17 cellular contexts compared by ENCODE assay signal in genomic region chr20:35737865-35738333, GRCh38. TPM values are rescaled to one million over a fixed set of nuclear protein-coding genes. Genes with fewer than 3 reads are reported as not detected.
DNase-seq lines count a peak whose midpoint lies in the region; ATAC-seq and TF ChIP-seq lines count a peak whose summit lies in the region.
"Had no signal": no experiment of that assay in that cellular context is flagged by ENCODE, and none has a peak within 500 bp of the region (broad histone marks: within the 10 kb centered on the region; RNA-seq: fewer than 3 reads in every experiment).

No MANE protein-coding gene starts in this region.

- peaks cover 45% of the 10 kb centered on the region for H4K20me1 ChIP-seq in DOHH2 (ENCODE audit: control insufficient read depth, insufficient read depth, low read depth, low read length)

- DNase-seq in NCI-H526 treated with DMSO at 0.1 percent for 48 hours (lab: John Stamatoyannopoulos, UW): no peak
- no peak for DNase-seq in omental fat pad (ENCODE audit: low spot score)
- no peak for DNase-seq in right atrium auricular region (ENCODE audit: low spot score)
- DNase-seq: activated CD4-positive, alpha-beta T cell treated with anti-CD3 and anti-CD28 coated beads, Interleukin-2, amount 50 U/mL, for 1 hour; anterior cingulate cortex; NCI-H1436 treated with DMSO at 0.1 percent for 48 hours; NCI-H82; pancreas; SK-N-SH; stimulated activated CD8-positive, alpha-beta memory T cell treated with anti-CD3 and anti-CD28 coated beads, Interleukin-4, amount 100 ng/mL, for 48 hours had no signal

- peak overlapping the region; percentile 13 for H3K9ac ChIP-seq in muscle layer of colon (ENCODE audit: low read length)
- H3K9ac ChIP-seq: SK-N-SH had no signal

- no peaks in the 10 kb centered on the region for H3K9me3 Mint-ChIP-seq in activated T-helper 17 cell treated with anti-CD3 and anti-CD28 coated beads, Interleukin-2, amount 50 U/mL, for 72 hours
- H3K9me3 Mint-ChIP-seq: CD14-positive monocyte had no signal

- H3K4me3 ChIP-seq in ACC112 (ENCODE audit: low read depth, low read length): peak overlapping the region; percentile 30
- no peak overlapping the region for H3K4me3 ChIP-seq in DOHH2 (ENCODE audit: low read length)
- no peak overlapping the region for H3K4me3 ChIP-seq in muscle layer of colon (ENCODE audit: low read depth in 1 of 2, low read length in 2 of 2)
- H3K4me3 ChIP-seq in right atrium auricular region: no peak overlapping the region

- TF ChIP-seq CTCF in DOHH2 (IDR thresholded peaks at IDR 0.05; ENCODE audit: low read depth, low read length, poor library complexity, severe bottlenecking): no peak
- no peak for TF ChIP-seq CTCF in omental fat pad (IDR thresholded peaks at IDR 0.05)
- TF ChIP-seq CTCF in right atrium auricular region (IDR thresholded peaks at IDR 0.05): no peak

- H3F3A ChIP-seq in DOHH2 (ENCODE audit: control insufficient read depth, insufficient read depth): peaks cover 30% of the 10 kb centered on the region

- no peak for ATAC-seq in activated T-helper 17 cell treated with anti-CD3 and anti-CD28 coated beads, Interleukin-2, amount 50 U/mL, for 72 hours (replicated peaks)
- ATAC-seq in HG02588 (IDR thresholded peaks at IDR 0.05; ENCODE audit: unreplicated experiment) (no peak), omental fat pad (ENCODE audit: low FRiP score) (no peak)
- ATAC-seq: left lobe of liver, pancreas had no signal

- H3K27ac ChIP-seq in ACC112 (ENCODE audit: low read depth, low read length) (no peak overlapping the region), DOHH2 (ENCODE audit: low read depth, low read length) (no peak overlapping the region), muscle layer of colon (ENCODE audit: low read depth, low read length) (no peak overlapping the region), right atrium auricular region (no peak overlapping the region)
- H3K27ac ChIP-seq: pancreas had no signal

- H3K9me2 ChIP-seq in DOHH2 (replicated peaks; ENCODE audit: control insufficient read depth, low read length): no peaks in the 10 kb centered on the region
- H3K9me2 ChIP-seq: SK-N-SH had no signal

- H3K79me2 ChIP-seq in ACC112 (ENCODE audit: control insufficient read depth, insufficient read depth, low read length, unreplicated experiment) (peaks cover 92% of the 10 kb centered on the region), DOHH2 (ENCODE audit: control insufficient read depth, low read length) (peaks cover 96% of the 10 kb centered on the region)

- peak overlapping the region; percentile 90 for H3K4me3 Mint-ChIP-seq in activated T-helper 17 cell treated with anti-CD3 and anti-CD28 coated beads, Interleukin-2, amount 50 U/mL, for 72 hours
- H3K4me3 Mint-ChIP-seq: CD14-positive monocyte had no signal

- H3K4me2 ChIP-seq in DOHH2 (ENCODE audit: low read length): peak overlapping the region; percentile 24; the same call in 1 of the 2 replicates

- H2AFZ ChIP-seq in ACC112 (ENCODE audit: low read length, unreplicated experiment): no peak overlapping the region

- H3K27ac Mint-ChIP-seq in activated T-helper 17 cell treated with anti-CD3 and anti-CD28 coated beads, Interleukin-2, amount 50 U/mL, for 72 hours: peak overlapping the region; percentile 91

- H3K27me3 Mint-ChIP-seq in activated T-helper 17 cell treated with anti-CD3 and anti-CD28 coated beads, Interleukin-2, amount 50 U/mL, for 72 hours: no peaks in the 10 kb centered on the region

- H3K36me3 ChIP-seq in ACC112 (ENCODE audit: insufficient read depth, low read length) (peaks cover 61% of the 10 kb centered on the region), DOHH2 (ENCODE audit: control insufficient read depth, low read length) (peaks cover 95% of the 10 kb centered on the region), muscle layer of colon (ENCODE audit: insufficient read depth, low read length) (peaks cover 61% of the 10 kb centered on the region), right atrium auricular region (peaks cover 79% of the 10 kb centered on the region)

- H3K4me1 Mint-ChIP-seq in activated T-helper 17 cell treated with anti-CD3 and anti-CD28 coated beads, Interleukin-2, amount 50 U/mL, for 72 hours: peaks cover 42% of the 10 kb centered on the region

- peaks cover 45% of the 10 kb centered on the region for H3K4me1 ChIP-seq in ACC112 (ENCODE audit: control insufficient read depth, insufficient read depth, low read length, unreplicated experiment)
- H3K4me1 ChIP-seq in DOHH2 (ENCODE audit: control insufficient read depth, low read length): peaks cover 51% of the 10 kb centered on the region
- H3K4me1 ChIP-seq in muscle layer of colon (ENCODE audit: insufficient read depth, low read length): peaks cover 67% of the 10 kb centered on the region
- H3K4me1 ChIP-seq in right atrium auricular region: peaks cover 0 to 77% of the 10 kb centered on the region in 2 donors

- no peaks in the 10 kb centered on the region for H3K27me3 ChIP-seq in ACC112 (ENCODE audit: insufficient read depth, low read length)
- no peaks in the 10 kb centered on the region for H3K27me3 ChIP-seq in DOHH2 (ENCODE audit: control insufficient read depth, low read length)
- H3K27me3 ChIP-seq in muscle layer of colon (ENCODE audit: control insufficient read depth in 1 of 2, insufficient read depth in 2 of 2, low read length in 2 of 2): no peaks in the 10 kb centered on the region
- no peaks in the 10 kb centered on the region for H3K27me3 ChIP-seq in right atrium auricular region
- H3K27me3 ChIP-seq: pancreas had no signal

- no peaks in the 10 kb centered on the region for H3K9me3 ChIP-seq in DOHH2 (ENCODE audit: control insufficient read depth, insufficient read depth, low read length)
- H3K9me3 ChIP-seq in muscle layer of colon (ENCODE audit: low read length): no peaks in the 10 kb centered on the region
- H3K9me3 ChIP-seq in right atrium auricular region: no peaks in the 10 kb centered on the region
- H3K9me3 ChIP-seq: pancreas, SK-N-SH had no signal

- H3K36me3 Mint-ChIP-seq in activated T-helper 17 cell treated with anti-CD3 and anti-CD28 coated beads, Interleukin-2, amount 50 U/mL, for 72 hours (ENCODE audit: low read depth): peaks cover 97% of the 10 kb centered on the region

RNA-seq across cellular contexts. Expression of gene RBM39, which starts 4.2 kb away (rescaled TPM):
- 100 to 1,000 TPM; 295 to 359 TPM for total RNA-seq in activated T-helper 17 cell treated with anti-CD3 and anti-CD28 coated beads, Interleukin-2, amount 50 U/mL, for 72 hours
- total RNA-seq in omental fat pad (100 to 1,000 TPM; 231 to 462 (median 427) TPM), right atrium auricular region (100 to 1,000 TPM; 106 to 112 TPM)

RNA-seq across cellular contexts. Expression of gene PHF20, which starts 33.9 kb away (rescaled TPM):
- 10 to 100 TPM; 70.3 to 73.0 TPM for total RNA-seq in activated T-helper 17 cell treated with anti-CD3 and anti-CD28 coated beads, Interleukin-2, amount 50 U/mL, for 72 hours
- total RNA-seq in omental fat pad: 10 to 100 TPM; 51.0 to 71.7 (median 54.8) TPM
- total RNA-seq in right atrium auricular region: 10 to 100 TPM; 29.7 to 34.7 TPM

RNA-seq across cellular contexts. Expression of gene ROMO1, which starts 38.7 kb away (rescaled TPM):
- total RNA-seq in activated T-helper 17 cell treated with anti-CD3 and anti-CD28 coated beads, Interleukin-2, amount 50 U/mL, for 72 hours: 100 to 1,000 TPM in 1 of 2 donors, 10 to 100 TPM in 1; 93.0 to 134 TPM
- 100 to 1,000 TPM; 160 to 364 (median 237) TPM for total RNA-seq in omental fat pad
- total RNA-seq in right atrium auricular region: 100 to 1,000 TPM; 263 to 409 TPM

RNA-seq across cellular contexts. Expression of gene NFS1, which starts 38.7 kb away (rescaled TPM):
- total RNA-seq in activated T-helper 17 cell treated with anti-CD3 and anti-CD28 coated beads, Interleukin-2, amount 50 U/mL, for 72 hours: 10 to 100 TPM; 41.1 to 49.2 TPM
- total RNA-seq in omental fat pad (10 to 100 TPM; 16.1 to 32.1 (median 26.6) TPM), right atrium auricular region (10 to 100 TPM; 24.6 to 38.7 TPM)
